14 cellular contexts compared by ENCODE assay signal in genomic region chr11:47488674-47489394, GRCh38. TPM values are rescaled to one million over a fixed set of nuclear protein-coding genes. Genes with fewer than 3 reads are reported as not detected.
DNase-seq lines count a peak whose midpoint lies in the region; ATAC-seq and TF ChIP-seq lines count a peak whose summit lies in the region.
"Had no signal": no experiment of that assay in that cellular context is flagged by ENCODE, and none has a peak within 500 bp of the region (broad histone marks: within the 10 kb centered on the region; RNA-seq: fewer than 3 reads in every experiment).

No MANE protein-coding gene starts in this region.

- H3K27me3 ChIP-seq in left ventricle myocardium inferior (ENCODE audit: low read depth) = no peaks in the 10 kb centered on the region
- no peaks in the 10 kb centered on the region for H3K27me3 ChIP-seq in aorta (ENCODE audit: control insufficient read depth in 1 of 2, insufficient read depth in 2 of 2, low read length in 1 of 2)
- H3K27me3 ChIP-seq: SJCRH30, thyroid gland had no signal

- WGBS in aorta, 2 donors = 68 to 69% methylated on average over 6 of the region's 6 CpGs

- peak overlapping the region; percentile 17 for H3K27ac ChIP-seq in left ventricle myocardium inferior (replicated peaks)
- no peak overlapping the region for H3K27ac ChIP-seq in aorta (ENCODE audit: low read depth in 1 of 2, low read length in 2 of 2)
- H3K27ac ChIP-seq: SJCRH30, thyroid gland, VCaP had no signal

- H3K36me3 Mint-ChIP-seq in activated naive CD8-positive, alpha-beta T cell treated with anti-CD3 and anti-CD28 coated beads for 36 hours = peaks cover 23% of the 10 kb centered on the region
- H3K36me3 Mint-ChIP-seq in memory B cell = peaks cover 22% of the 10 kb centered on the region

- H3K27me3 Mint-ChIP-seq in activated naive CD8-positive, alpha-beta T cell treated with anti-CD3 and anti-CD28 coated beads for 36 hours = no peaks in the 10 kb centered on the region
- no peaks in the 10 kb centered on the region for H3K27me3 Mint-ChIP-seq in memory B cell

- peak overlapping the region; percentile 63 for H3K27ac Mint-ChIP-seq in activated naive CD8-positive, alpha-beta T cell treated with anti-CD3 and anti-CD28 coated beads for 36 hours
- H3K27ac Mint-ChIP-seq in memory B cell = peak overlapping the region; percentile 40

- peaks cover 27% of the 10 kb centered on the region for H3K4me1 Mint-ChIP-seq in activated naive CD8-positive, alpha-beta T cell treated with anti-CD3 and anti-CD28 coated beads for 36 hours
- H3K4me1 Mint-ChIP-seq in memory B cell = peaks cover 7% of the 10 kb centered on the region

- DNase-seq in left ventricle myocardium inferior = no peak
- DNase-seq in cardiac septum (ENCODE audit: low spot score) = no peak
- DNase-seq in activated naive CD8-positive, alpha-beta T cell treated with anti-CD3 and anti-CD28 coated beads for 36 hours = no peak
- DNase-seq in memory B cell (ENCODE audit: low spot score in 2 of 2) = no peak
- no peak for DNase-seq in aorta
- DNase-seq in NCI-H2227 (lab: John Stamatoyannopoulos, UW; ENCODE audit: unreplicated experiment) = no peak
- no peak for DNase-seq in posterior vena cava (ENCODE audit: low spot score)
- DNase-seq in KG1 (lab: John Stamatoyannopoulos, UW) = no peak
- DNase-seq: activated CD8-positive, alpha-beta memory T cell treated with anti-CD3 and anti-CD28 coated beads, Interleukin-2, amount 50 U/mL, for 4 hours; AML-193; posterior cingulate gyrus; SJCRH30; thyroid gland had no signal

- peaks cover 32% of the 10 kb centered on the region for H3K4me1 ChIP-seq in left ventricle myocardium inferior
- H3K4me1 ChIP-seq in aorta (ENCODE audit: control insufficient read depth in 1 of 2, insufficient read depth in 2 of 2, low read length in 2 of 2) = no peaks in the 10 kb centered on the region
- H3K4me1 ChIP-seq: SJCRH30, thyroid gland had no signal

- TF ChIP-seq CTCF in left ventricle myocardium inferior (IDR thresholded peaks at IDR 0.05; ENCODE audit: borderline replicate concordance) = no peak

- H3K9me3 Mint-ChIP-seq in activated naive CD8-positive, alpha-beta T cell treated with anti-CD3 and anti-CD28 coated beads for 36 hours = no peaks in the 10 kb centered on the region
- H3K9me3 Mint-ChIP-seq in memory B cell = no peaks in the 10 kb centered on the region

- intact Hi-C loops in left ventricle myocardium inferior (cut with micrococcal nuclease) = no loop called here
- intact Hi-C loops in cardiac septum (cut with DNase I) = no loop called here
- intact Hi-C loops in aorta (cut with DNase I) = no loop called here
- intact Hi-C loops in posterior vena cava (cut with DNase I) = loop anchor here in 1 of 2 donors (10.0 kb wide), 1 partner anchor 66 kb away; the partner anchor contains the start of gene CELF1

- H3K36me3 ChIP-seq in left ventricle myocardium inferior (peaks cover 30% of the 10 kb centered on the region), aorta (ENCODE audit: control insufficient read depth in 1 of 2, insufficient read depth in 2 of 2, low read length in 1 of 2) (peaks cover 3 to 8% of the 10 kb centered on the region in 2 donors)

- H3K4me3 ChIP-seq in left ventricle myocardium inferior = no peak overlapping the region
- H3K4me3 ChIP-seq in aorta (ENCODE audit: low read length in 2 of 2) = no peak overlapping the region
- H3K4me3 ChIP-seq: SJCRH30, thyroid gland had no signal

- H3K4me3 Mint-ChIP-seq in activated naive CD8-positive, alpha-beta T cell treated with anti-CD3 and anti-CD28 coated beads for 36 hours = no peak overlapping the region
- no peak overlapping the region for H3K4me3 Mint-ChIP-seq in memory B cell

- no peak for ATAC-seq in memory B cell (ENCODE audit: low read depth)
- ATAC-seq in aorta (ENCODE audit: low FRiP score) = peak; percentile 36

- H3K9me3 ChIP-seq in left ventricle myocardium inferior (replicated peaks) = no peaks in the 10 kb centered on the region
- H3K9me3 ChIP-seq in aorta (ENCODE audit: control insufficient read depth, low read length) = no peaks in the 10 kb centered on the region
- H3K9me3 ChIP-seq: SJCRH30, thyroid gland had no signal

RNA-seq across cellular contexts. Expression of gene RAPSN, which starts 39.9 kb away (rescaled TPM):
- total RNA-seq in left ventricle myocardium inferior = 2.2 TPM
- total RNA-seq in cardiac septum = 3.7 TPM
- total RNA-seq in activated naive CD8-positive, alpha-beta T cell treated with anti-CD3 and anti-CD28 coated beads for 36 hours = under 1 TPM in 1 of 2 experiments, not detected in 1; 0.19 TPM
- total RNA-seq in aorta = under 1 TPM; 0.66 to 0.71 TPM
- polyA plus RNA-seq in aorta = under 1 TPM in 1 of 2 donors, not detected in 1; 0.46 TPM
- total RNA-seq in posterior vena cava = under 1 TPM; 0.33 to 0.69 TPM
